1 cellular context compared by ENCODE assay signal in the genomic region with DNA sequence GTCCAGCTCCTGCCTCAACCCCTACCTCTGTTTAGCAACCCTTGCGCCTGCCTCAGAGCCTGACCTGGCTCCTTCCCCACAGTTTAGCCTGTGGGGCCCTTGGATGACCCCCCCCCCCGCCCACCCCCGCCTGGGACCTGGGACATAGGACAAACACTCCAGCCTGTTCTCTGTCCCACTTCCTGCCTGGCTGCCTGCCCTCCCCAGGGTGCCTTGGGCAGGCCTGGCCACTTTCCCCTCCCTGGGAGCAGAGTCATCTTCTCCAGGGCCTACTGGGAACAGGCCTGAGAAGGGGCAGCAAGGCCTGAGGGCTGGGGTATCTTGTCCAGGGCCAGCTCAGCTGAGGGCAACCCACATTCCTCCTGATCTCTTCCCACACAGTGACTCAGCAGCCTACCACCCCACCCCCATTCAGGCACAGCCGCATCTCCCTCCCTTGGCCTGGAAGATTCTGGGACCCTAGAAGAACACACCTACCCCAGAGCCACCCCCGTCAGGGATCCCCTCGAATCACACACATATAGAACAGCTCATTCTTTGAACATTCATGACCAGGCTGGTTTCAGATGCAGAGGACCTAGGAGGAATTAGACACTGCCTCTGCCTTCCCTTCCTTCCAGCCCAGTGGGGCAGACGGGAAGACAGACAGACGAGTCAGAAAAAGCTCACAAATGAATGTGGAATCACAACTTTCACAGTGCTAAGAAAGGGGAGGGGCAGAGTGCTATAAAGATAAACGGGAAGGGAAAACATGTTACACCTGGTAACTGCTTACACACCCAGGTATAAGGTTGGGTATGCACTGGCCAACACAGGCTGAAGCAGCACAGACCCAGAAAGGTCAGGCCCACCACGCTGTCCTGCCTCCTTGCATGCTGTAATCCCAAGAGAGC.
TF ChIP-seq lines count a peak whose summit lies in the region.

No MANE protein-coding gene starts in this region.

TF ChIP-seq in K562, 482 proteins besides CTCF, POLR2A, EP300 and RAD21 (continued from another document and continues in another):
- TF ChIP-seq, protein P1, sequence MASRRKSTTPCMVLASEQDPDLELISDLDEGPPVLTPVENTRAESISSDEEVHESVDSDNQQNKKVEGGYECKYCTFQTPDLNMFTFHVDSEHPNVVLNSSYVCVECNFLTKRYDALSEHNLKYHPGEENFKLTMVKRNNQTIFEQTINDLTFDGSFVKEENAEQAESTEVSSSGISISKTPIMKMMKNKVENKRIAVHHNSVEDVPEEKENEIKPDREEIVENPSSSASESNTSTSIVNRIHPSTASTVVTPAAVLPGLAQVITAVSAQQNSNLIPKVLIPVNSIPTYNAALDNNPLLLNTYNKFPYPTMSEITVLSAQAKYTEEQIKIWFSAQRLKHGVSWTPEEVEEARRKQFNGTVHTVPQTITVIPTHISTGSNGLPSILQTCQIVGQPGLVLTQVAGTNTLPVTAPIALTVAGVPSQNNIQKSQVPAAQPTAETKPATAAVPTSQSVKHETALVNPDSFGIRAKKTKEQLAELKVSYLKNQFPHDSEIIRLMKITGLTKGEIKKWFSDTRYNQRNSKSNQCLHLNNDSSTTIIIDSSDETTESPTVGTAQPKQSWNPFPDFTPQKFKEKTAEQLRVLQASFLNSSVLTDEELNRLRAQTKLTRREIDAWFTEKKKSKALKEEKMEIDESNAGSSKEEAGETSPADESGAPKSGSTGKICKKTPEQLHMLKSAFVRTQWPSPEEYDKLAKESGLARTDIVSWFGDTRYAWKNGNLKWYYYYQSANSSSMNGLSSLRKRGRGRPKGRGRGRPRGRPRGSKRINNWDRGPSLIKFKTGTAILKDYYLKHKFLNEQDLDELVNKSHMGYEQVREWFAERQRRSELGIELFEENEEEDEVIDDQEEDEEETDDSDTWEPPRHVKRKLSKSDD (conservative IDR thresholded peaks at IDR 0.05; ENCODE audit: low read length): no peak
- TF ChIP-seq HDAC1 (IDR thresholded peaks at IDR 0.05) (no peak; a peak in 1 of 4 replicates), MTA2 (IDR thresholded peaks at IDR 0.05; ENCODE audit: low read depth) (no peak), ERF (CRISPR knock-in tag; IDR thresholded peaks at IDR 0.05) (no peak), MECOM (CRISPR knock-in tag; IDR thresholded peaks at IDR 0.05) (peak; percentile 77), CREBBP (IDR thresholded peaks at IDR 0.05; ENCODE audit: low read depth, low read length) (no peak), TARDBP (IDR thresholded peaks at IDR 0.05) (no peak), ARNT (IDR thresholded peaks at IDR 0.05) (no peak), GATAD2A (IDR thresholded peaks at IDR 0.05) (0 out of 2 replicates have a peak, but pooled peaks have one; percentile 39), ATF1 (CRISPR knock-in tag; IDR thresholded peaks at IDR 0.05) (no peak), ATF1 (tag; IDR thresholded peaks at IDR 0.05) (no peak), PCBP2 (IDR thresholded peaks at IDR 0.05; ENCODE audit: low read depth, low read length, poor library complexity, severe bottlenecking) (no peak), CHD1 (IDR thresholded peaks at IDR 0.05; ENCODE audit: low read length) (no peak), RFX7 (CRISPR knock-in tag; IDR thresholded peaks at IDR 0.05) (no peak), SREBF1 (IDR thresholded peaks at IDR 0.05; ENCODE audit: borderline replicate concordance, low read depth, low read length) (no peak), ZNF668 (CRISPR knock-in tag; IDR thresholded peaks at IDR 0.05) (no peak), EHMT2 (IDR thresholded peaks at IDR 0.05) (no peak), SMARCC2 (IDR thresholded peaks at IDR 0.05; ENCODE audit: low read depth) (peak; percentile 41; the same call in 1 of the 2 replicates), TBL1XR1 (IDR thresholded peaks at IDR 0.05; ENCODE audit: low read length in 2 of 2) (no peak), YBX1 (IDR thresholded peaks at IDR 0.05) (no peak), ZNF764 (CRISPR knock-in tag; IDR thresholded peaks at IDR 0.05; ENCODE audit: low read depth) (no peak), NONO (IDR thresholded peaks at IDR 0.05; ENCODE audit: low read depth in 2 of 2, low read length in 1 of 2) (no peak), ZNF274 (IDR thresholded peaks at IDR 0.05; ENCODE audit: borderline replicate concordance, low read depth, low read length) (no peak), ARID2 (IDR thresholded peaks at IDR 0.05) (no peak), ZNF766 (CRISPR knock-in tag; conservative IDR thresholded peaks at IDR 0.05) (no peak)
- TF ChIP-seq, protein P2, sequence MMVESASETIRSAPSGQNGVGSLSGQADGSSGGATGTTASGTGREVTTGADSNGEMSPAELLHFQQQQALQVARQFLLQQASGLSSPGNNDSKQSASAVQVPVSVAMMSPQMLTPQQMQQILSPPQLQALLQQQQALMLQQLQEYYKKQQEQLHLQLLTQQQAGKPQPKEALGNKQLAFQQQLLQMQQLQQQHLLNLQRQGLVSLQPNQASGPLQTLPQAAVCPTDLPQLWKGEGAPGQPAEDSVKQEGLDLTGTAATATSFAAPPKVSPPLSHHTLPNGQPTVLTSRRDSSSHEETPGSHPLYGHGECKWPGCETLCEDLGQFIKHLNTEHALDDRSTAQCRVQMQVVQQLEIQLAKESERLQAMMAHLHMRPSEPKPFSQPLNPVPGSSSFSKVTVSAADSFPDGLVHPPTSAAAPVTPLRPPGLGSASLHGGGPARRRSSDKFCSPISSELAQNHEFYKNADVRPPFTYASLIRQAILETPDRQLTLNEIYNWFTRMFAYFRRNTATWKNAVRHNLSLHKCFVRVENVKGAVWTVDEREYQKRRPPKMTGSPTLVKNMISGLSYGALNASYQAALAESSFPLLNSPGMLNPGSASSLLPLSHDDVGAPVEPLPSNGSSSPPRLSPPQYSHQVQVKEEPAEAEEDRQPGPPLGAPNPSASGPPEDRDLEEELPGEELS (CRISPR knock-in tag; IDR thresholded peaks at IDR 0.05; ENCODE audit: borderline replicate concordance): 0 out of 2 replicates have a peak, but pooled peaks have one; percentile 24
- TF ChIP-seq, protein P3, sequence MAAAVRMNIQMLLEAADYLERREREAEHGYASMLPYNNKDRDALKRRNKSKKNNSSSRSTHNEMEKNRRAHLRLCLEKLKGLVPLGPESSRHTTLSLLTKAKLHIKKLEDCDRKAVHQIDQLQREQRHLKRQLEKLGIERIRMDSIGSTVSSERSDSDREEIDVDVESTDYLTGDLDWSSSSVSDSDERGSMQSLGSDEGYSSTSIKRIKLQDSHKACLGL (CRISPR knock-in tag; IDR thresholded peaks at IDR 0.05; ENCODE audit: borderline replicate concordance, poor library complexity, severe bottlenecking): no peak
- TF ChIP-seq, protein P4, sequence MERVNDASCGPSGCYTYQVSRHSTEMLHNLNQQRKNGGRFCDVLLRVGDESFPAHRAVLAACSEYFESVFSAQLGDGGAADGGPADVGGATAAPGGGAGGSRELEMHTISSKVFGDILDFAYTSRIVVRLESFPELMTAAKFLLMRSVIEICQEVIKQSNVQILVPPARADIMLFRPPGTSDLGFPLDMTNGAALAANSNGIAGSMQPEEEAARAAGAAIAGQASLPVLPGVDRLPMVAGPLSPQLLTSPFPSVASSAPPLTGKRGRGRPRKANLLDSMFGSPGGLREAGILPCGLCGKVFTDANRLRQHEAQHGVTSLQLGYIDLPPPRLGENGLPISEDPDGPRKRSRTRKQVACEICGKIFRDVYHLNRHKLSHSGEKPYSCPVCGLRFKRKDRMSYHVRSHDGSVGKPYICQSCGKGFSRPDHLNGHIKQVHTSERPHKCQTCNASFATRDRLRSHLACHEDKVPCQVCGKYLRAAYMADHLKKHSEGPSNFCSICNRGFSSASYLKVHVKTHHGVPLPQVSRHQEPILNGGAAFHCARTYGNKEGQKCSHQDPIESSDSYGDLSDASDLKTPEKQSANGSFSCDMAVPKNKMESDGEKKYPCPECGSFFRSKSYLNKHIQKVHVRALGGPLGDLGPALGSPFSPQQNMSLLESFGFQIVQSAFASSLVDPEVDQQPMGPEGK (CRISPR knock-in tag; IDR thresholded peaks at IDR 0.05; ENCODE audit: borderline replicate concordance): no peak
- TF ChIP-seq, protein P5, sequence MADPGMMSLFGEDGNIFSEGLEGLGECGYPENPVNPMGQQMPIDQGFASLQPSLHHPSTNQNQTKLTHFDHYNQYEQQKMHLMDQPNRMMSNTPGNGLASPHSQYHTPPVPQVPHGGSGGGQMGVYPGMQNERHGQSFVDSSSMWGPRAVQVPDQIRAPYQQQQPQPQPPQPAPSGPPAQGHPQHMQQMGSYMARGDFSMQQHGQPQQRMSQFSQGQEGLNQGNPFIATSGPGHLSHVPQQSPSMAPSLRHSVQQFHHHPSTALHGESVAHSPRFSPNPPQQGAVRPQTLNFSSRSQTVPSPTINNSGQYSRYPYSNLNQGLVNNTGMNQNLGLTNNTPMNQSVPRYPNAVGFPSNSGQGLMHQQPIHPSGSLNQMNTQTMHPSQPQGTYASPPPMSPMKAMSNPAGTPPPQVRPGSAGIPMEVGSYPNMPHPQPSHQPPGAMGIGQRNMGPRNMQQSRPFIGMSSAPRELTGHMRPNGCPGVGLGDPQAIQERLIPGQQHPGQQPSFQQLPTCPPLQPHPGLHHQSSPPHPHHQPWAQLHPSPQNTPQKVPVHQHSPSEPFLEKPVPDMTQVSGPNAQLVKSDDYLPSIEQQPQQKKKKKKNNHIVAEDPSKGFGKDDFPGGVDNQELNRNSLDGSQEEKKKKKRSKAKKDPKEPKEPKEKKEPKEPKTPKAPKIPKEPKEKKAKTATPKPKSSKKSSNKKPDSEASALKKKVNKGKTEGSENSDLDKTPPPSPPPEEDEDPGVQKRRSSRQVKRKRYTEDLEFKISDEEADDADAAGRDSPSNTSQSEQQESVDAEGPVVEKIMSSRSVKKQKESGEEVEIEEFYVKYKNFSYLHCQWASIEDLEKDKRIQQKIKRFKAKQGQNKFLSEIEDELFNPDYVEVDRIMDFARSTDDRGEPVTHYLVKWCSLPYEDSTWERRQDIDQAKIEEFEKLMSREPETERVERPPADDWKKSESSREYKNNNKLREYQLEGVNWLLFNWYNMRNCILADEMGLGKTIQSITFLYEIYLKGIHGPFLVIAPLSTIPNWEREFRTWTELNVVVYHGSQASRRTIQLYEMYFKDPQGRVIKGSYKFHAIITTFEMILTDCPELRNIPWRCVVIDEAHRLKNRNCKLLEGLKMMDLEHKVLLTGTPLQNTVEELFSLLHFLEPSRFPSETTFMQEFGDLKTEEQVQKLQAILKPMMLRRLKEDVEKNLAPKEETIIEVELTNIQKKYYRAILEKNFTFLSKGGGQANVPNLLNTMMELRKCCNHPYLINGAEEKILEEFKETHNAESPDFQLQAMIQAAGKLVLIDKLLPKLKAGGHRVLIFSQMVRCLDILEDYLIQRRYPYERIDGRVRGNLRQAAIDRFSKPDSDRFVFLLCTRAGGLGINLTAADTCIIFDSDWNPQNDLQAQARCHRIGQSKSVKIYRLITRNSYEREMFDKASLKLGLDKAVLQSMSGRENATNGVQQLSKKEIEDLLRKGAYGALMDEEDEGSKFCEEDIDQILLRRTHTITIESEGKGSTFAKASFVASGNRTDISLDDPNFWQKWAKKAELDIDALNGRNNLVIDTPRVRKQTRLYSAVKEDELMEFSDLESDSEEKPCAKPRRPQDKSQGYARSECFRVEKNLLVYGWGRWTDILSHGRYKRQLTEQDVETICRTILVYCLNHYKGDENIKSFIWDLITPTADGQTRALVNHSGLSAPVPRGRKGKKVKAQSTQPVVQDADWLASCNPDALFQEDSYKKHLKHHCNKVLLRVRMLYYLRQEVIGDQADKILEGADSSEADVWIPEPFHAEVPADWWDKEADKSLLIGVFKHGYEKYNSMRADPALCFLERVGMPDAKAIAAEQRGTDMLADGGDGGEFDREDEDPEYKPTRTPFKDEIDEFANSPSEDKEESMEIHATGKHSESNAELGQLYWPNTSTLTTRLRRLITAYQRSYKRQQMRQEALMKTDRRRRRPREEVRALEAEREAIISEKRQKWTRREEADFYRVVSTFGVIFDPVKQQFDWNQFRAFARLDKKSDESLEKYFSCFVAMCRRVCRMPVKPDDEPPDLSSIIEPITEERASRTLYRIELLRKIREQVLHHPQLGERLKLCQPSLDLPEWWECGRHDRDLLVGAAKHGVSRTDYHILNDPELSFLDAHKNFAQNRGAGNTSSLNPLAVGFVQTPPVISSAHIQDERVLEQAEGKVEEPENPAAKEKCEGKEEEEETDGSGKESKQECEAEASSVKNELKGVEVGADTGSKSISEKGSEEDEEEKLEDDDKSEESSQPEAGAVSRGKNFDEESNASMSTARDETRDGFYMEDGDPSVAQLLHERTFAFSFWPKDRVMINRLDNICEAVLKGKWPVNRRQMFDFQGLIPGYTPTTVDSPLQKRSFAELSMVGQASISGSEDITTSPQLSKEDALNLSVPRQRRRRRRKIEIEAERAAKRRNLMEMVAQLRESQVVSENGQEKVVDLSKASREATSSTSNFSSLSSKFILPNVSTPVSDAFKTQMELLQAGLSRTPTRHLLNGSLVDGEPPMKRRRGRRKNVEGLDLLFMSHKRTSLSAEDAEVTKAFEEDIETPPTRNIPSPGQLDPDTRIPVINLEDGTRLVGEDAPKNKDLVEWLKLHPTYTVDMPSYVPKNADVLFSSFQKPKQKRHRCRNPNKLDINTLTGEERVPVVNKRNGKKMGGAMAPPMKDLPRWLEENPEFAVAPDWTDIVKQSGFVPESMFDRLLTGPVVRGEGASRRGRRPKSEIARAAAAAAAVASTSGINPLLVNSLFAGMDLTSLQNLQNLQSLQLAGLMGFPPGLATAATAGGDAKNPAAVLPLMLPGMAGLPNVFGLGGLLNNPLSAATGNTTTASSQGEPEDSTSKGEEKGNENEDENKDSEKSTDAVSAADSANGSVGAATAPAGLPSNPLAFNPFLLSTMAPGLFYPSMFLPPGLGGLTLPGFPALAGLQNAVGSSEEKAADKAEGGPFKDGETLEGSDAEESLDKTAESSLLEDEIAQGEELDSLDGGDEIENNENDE (IDR thresholded peaks at IDR 0.05; ENCODE audit: low read depth, low read length): no peak
- TF ChIP-seq, protein P6, sequence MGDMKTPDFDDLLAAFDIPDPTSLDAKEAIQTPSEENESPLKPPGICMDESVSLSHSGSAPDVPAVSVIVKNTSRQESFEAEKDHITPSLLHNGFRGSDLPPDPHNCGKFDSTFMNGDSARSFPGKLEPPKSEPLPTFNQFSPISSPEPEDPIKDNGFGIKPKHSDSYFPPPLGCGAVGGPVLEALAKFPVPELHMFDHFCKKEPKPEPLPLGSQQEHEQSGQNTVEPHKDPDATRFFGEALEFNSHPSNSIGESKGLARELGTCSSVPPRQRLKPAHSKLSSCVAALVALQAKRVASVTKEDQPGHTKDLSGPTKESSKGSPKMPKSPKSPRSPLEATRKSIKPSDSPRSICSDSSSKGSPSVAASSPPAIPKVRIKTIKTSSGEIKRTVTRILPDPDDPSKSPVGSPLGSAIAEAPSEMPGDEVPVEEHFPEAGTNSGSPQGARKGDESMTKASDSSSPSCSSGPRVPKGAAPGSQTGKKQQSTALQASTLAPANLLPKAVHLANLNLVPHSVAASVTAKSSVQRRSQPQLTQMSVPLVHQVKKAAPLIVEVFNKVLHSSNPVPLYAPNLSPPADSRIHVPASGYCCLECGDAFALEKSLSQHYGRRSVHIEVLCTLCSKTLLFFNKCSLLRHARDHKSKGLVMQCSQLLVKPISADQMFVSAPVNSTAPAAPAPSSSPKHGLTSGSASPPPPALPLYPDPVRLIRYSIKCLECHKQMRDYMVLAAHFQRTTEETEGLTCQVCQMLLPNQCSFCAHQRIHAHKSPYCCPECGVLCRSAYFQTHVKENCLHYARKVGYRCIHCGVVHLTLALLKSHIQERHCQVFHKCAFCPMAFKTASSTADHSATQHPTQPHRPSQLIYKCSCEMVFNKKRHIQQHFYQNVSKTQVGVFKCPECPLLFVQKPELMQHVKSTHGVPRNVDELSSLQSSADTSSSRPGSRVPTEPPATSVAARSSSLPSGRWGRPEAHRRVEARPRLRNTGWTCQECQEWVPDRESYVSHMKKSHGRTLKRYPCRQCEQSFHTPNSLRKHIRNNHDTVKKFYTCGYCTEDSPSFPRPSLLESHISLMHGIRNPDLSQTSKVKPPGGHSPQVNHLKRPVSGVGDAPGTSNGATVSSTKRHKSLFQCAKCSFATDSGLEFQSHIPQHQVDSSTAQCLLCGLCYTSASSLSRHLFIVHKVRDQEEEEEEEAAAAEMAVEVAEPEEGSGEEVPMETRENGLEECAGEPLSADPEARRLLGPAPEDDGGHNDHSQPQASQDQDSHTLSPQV (IDR thresholded peaks at IDR 0.05): peak; percentile 95
